36 cellular contexts compared by ENCODE assay signal in the genomic region with DNA sequence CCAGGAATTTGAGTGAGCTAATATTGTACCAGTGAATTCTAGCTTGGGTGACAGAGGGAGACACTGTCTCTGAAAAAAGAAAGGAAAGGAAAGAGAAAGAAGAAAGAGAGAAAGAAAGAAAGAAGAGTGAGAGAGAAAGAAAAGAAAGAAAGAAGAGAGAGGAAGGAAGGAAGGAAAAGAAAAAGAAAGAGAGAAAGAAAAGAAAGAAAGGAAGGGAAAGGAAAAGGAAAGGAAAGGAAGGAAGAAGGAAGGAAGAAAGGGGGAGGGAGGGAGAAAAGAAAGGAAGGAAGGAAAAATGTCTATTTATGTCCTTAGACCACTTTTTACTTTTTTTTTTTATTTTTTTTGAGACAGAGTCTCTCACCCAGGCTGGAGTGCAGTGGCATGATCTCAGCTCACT. TPM values are rescaled to one million over a fixed set of nuclear protein-coding genes. Genes with fewer than 3 reads are reported as not detected.
"Had no signal": no experiment of that assay in that cellular context is flagged by ENCODE, and none has a peak within 500 bp of the region (broad histone marks: within the 10 kb centered on the region; RNA-seq: fewer than 3 reads in every experiment).

No MANE protein-coding gene starts in this region.

- ATAC-seq: activated CD8-positive, alpha-beta T cell treated with anti-CD3 and anti-CD28 coated beads for 36 hours; activated naive CD4-positive, alpha-beta T cell treated with anti-CD3 and anti-CD28 coated beads, Interleukin-2, amount 50 U/mL, for 72 hours; activated T-cell treated with anti-CD3 and anti-CD28 coated beads, Interleukin-2, amount 50 U/mL, for 4 hours; activated T-helper 17 cell treated with anti-CD3 and anti-CD28 coated beads, Interleukin-2, amount 50 U/mL, for 72 hours; body of pancreas had no signal

- H3K4me3 Mint-ChIP-seq: activated B cell treated with CpG ODN at 0.5 μM for 24 hours; activated CD4-positive, alpha-beta memory T cell treated with anti-CD3 and anti-CD28 coated beads for 36 hours; activated CD4-positive, alpha-beta T cell treated with anti-CD3 and anti-CD28 coated beads, Interleukin-2, amount 10 ng/mL, durations not matched to agents 24 days and 14 days; activated CD8-positive, alpha-beta T cell treated with anti-CD3 and anti-CD28 coated beads for 36 hours; activated naive CD4-positive, alpha-beta T cell treated with anti-CD3 and anti-CD28 coated beads for 36 hours; activated naive CD8-positive, alpha-beta T cell treated with anti-CD3 and anti-CD28 coated beads for 36 hours; activated T-cell treated with anti-CD3 and anti-CD28 coated beads, Interleukin-2, amount 50 U/mL, for 4 hours; activated T-helper 1 cell treated with anti-CD3 and anti-CD28 coated beads, Interleukin-12 subunit alpha, Interleukin-12 subunit beta, Interleukin-2, Interleukin-4 antibody, amounts not matched to agents 30 ng/mL and 10 ng/mL and 1 ng/mL, durations not matched to agents 14 hours and 24 hours and 36 hours; activated T-helper 17 cell treated with anti-CD3 and anti-CD28 coated beads, Interleukin-2, amount 50 U/mL, for 72 hours; T-helper 1 cell treated with Interleukin-12 subunit alpha and Interleukin-12 subunit beta and Interleukin-4 antibody, amounts not matched to agents 30 μg/mL and 1 μg/mL, for 36 hours; T-helper 2 cell treated with Interferon-gamma antibody and Interleukin-4, amounts not matched to agents 5 μg/mL and 100 μg/mL, for 36 hours had no signal

- H3K27me3 ChIP-seq: adrenal gland, body of pancreas, brain microvascular endothelial cell, breast epithelium had no signal

- H3K27ac Mint-ChIP-seq: activated B cell treated with CpG ODN at 0.5 μM for 24 hours; activated CD4-positive, alpha-beta memory T cell treated with anti-CD3 and anti-CD28 coated beads for 36 hours; activated CD4-positive, alpha-beta T cell treated with anti-CD3 and anti-CD28 coated beads, Interleukin-2, amount 10 ng/mL, durations not matched to agents 24 days and 14 days; activated CD8-positive, alpha-beta T cell treated with anti-CD3 and anti-CD28 coated beads for 36 hours; activated naive CD4-positive, alpha-beta T cell treated with anti-CD3 and anti-CD28 coated beads for 36 hours; activated naive CD4-positive, alpha-beta T cell treated with anti-CD3 and anti-CD28 coated beads, Interleukin-2, amount 50 U/mL, for 72 hours; activated naive CD8-positive, alpha-beta T cell treated with anti-CD3 and anti-CD28 coated beads for 36 hours; activated T-helper 1 cell treated with anti-CD3 and anti-CD28 coated beads, Interleukin-12 subunit alpha, Interleukin-12 subunit beta, Interleukin-2, Interleukin-4 antibody, amounts not matched to agents 30 ng/mL and 10 ng/mL and 1 ng/mL, durations not matched to agents 14 hours and 24 hours and 36 hours; activated T-helper 17 cell treated with anti-CD3 and anti-CD28 coated beads, Interleukin-2, amount 50 U/mL, for 72 hours; T-helper 1 cell treated with Interleukin-12 subunit alpha and Interleukin-12 subunit beta and Interleukin-4 antibody, amounts not matched to agents 30 μg/mL and 1 μg/mL, for 36 hours; T-helper 2 cell treated with Interferon-gamma antibody and Interleukin-4, amounts not matched to agents 5 μg/mL and 100 μg/mL, for 36 hours had no signal

- H3K4me3 ChIP-seq: adrenal gland, body of pancreas, breast epithelium had no signal

- H3K27me3 Mint-ChIP-seq: activated B cell treated with CpG ODN at 0.5 μM for 24 hours; activated CD4-positive, alpha-beta memory T cell treated with anti-CD3 and anti-CD28 coated beads for 36 hours; activated CD4-positive, alpha-beta T cell treated with anti-CD3 and anti-CD28 coated beads, Interleukin-2, amount 10 ng/mL, durations not matched to agents 24 days and 14 days; activated CD8-positive, alpha-beta T cell treated with anti-CD3 and anti-CD28 coated beads for 36 hours; activated T-helper 17 cell treated with anti-CD3 and anti-CD28 coated beads, Interleukin-2, amount 50 U/mL, for 72 hours had no signal

- H3K27ac ChIP-seq: adrenal gland, body of pancreas, brain microvascular endothelial cell, breast epithelium, VCaP had no signal

- DNase-seq: activated B cell treated with CpG ODN at 0.5 μM for 24 hours; activated CD4-positive, alpha-beta memory T cell treated with anti-CD3 and anti-CD28 coated beads for 36 hours; activated CD4-positive, alpha-beta T cell treated with anti-CD3 and anti-CD28 coated beads for 4 hours; activated CD4-positive, alpha-beta T cell treated with anti-CD3 and anti-CD28 coated beads, Interleukin-2, amount 50 U/mL, for 1 hour; activated CD4-positive, alpha-beta T cell treated with anti-CD3 and anti-CD28 coated beads, Interleukin-2, amount 50 U/mL, for 4 hours; activated CD4-positive, CD25-positive, alpha-beta regulatory T cell treated with anti-CD3 and anti-CD28 coated beads, Interleukin-2, amount 50 U/mL, for 72 hours; activated CD8-positive, alpha-beta memory T cell treated with anti-CD3 and anti-CD28 coated beads, Interleukin-2, amount 50 U/mL, for 4 hours; activated CD8-positive, alpha-beta T cell treated with anti-CD3 and anti-CD28 coated beads for 36 hours; activated effector memory CD4-positive, alpha-beta T cell treated with anti-CD3 and anti-CD28 coated beads, Interleukin-2, amount 50 U/mL, for 16 hours; activated gamma-delta T cell treated with Interleukin-2 at 50 U/mL for 16 hours; activated naive CD4-positive, alpha-beta T cell; activated naive CD4-positive, alpha-beta T cell treated with anti-CD3 and anti-CD28 coated beads for 36 hours; activated naive CD4-positive, alpha-beta T cell treated with anti-CD3 and anti-CD28 coated beads, Interleukin-2, amount 50 U/mL, for 16 hours; activated naive CD8-positive, alpha-beta T cell treated with anti-CD3 and anti-CD28 coated beads for 36 hours; activated T-cell treated with anti-CD3 and anti-CD28 coated beads for 4 hours; activated T-cell treated with anti-CD3 and anti-CD28 coated beads, Interleukin-2, amount 50 U/mL, for 1 hour; activated T-cell treated with anti-CD3 and anti-CD28 coated beads, Interleukin-2, amount 50 U/mL, for 4 hours; adrenal gland; amniotic stem cell; aorta; body of pancreas; brain microvascular endothelial cell; central memory CD4-positive, alpha-beta T cell; cerebellar nuclear complex; T-helper 1 cell; T-helper 2 cell; T-helper 9 cell had no signal

- H3K36me3 ChIP-seq: adrenal gland, brain microvascular endothelial cell, breast epithelium had no signal

RNA-seq across cellular contexts. Expression of a gene that starts 5.4 kb away (rescaled TPM):
- total RNA-seq: astrocyte had no signal

RNA-seq across cellular contexts. Expression of a gene that starts 21.1 kb away (rescaled TPM):
- total RNA-seq: astrocyte had no signal

RNA-seq across cellular contexts. Expression of a gene that starts 26.1 kb away (rescaled TPM):
- total RNA-seq: astrocyte had no signal

RNA-seq across cellular contexts. Expression of a gene that starts 55.6 kb away (rescaled TPM):
- total RNA-seq: astrocyte had no signal
